36 cellular contexts compared by ENCODE assay signal in the genomic region with DNA sequence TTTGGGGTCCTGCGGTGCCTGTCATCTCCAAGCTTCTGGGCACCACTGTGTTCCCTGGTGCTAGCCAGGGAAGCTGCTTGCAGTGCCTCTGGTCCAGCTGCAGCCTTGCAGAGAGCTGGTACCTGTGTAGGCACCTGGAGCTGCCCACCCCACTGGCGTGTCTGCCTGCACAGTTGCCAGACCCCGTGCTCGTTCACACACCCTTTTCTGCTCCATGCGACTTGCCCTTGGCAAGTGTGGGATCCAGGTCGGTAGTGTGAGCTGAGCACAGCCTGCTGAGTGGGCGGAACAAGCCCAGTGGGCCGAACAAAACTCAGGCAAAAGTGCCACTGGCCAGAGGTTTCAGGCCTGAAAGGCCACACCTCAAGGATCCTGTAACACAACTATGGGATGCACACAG.
"Had no signal": no experiment of that assay in that cellular context is flagged by ENCODE, and none has a peak within 500 bp of the region (broad histone marks: within the 10 kb centered on the region; RNA-seq: fewer than 3 reads in every experiment).

No MANE protein-coding gene starts in this region.

- H3K27ac Mint-ChIP-seq: activated CD8-positive, alpha-beta memory T cell treated with anti-CD3 and anti-CD28 coated beads, Interleukin-2, amount 10 ng/mL, durations not matched to agents 7 days and 5 days; activated CD8-positive, alpha-beta T cell treated with anti-CD3 and anti-CD28 coated beads, Interleukin-2, amount 10 ng/mL, durations not matched to agents 7 days and 5 days; progenitor cell of endocrine pancreas; stimulated activated effector memory CD8-positive, alpha-beta T cell treated with anti-CD3 and anti-CD28 coated beads, Interleukin-12 subunit alpha, Interleukin-12 subunit beta, amount 100 ng/mL, for 72 hours had no signal

- H3K4me3 ChIP-seq: body of pancreas, cardiac muscle cell, colonic mucosa, esophagus squamous epithelium, heart right ventricle, left lung, lower lobe of right lung, mucosa of descending colon, ovary, sigmoid colon, suprapubic skin, tibial artery had no signal

- H3K36me3 Mint-ChIP-seq: natural killer cell treated with Interleukin-12 subunit alpha and Interleukin-12 subunit beta and Interleukin-15 and Interleukin-18, amount 100 ng/mL, for 72 hours had no signal

- H3K9me3 ChIP-seq: body of pancreas, colonic mucosa, esophagus squamous epithelium, heart right ventricle, left lung, lower lobe of right lung, mucosa of descending colon, neutrophil, ovary, sigmoid colon, suprapubic skin, tibial artery had no signal

- H3K27me3 Mint-ChIP-seq: activated CD4-positive, alpha-beta T cell treated with anti-CD3 and anti-CD28 coated beads, Interleukin-2, amount 10 ng/mL, durations not matched to agents 24 days and 14 days; activated CD8-positive, alpha-beta memory T cell treated with anti-CD3 and anti-CD28 coated beads, Interleukin-2, amount 10 ng/mL, durations not matched to agents 7 days and 5 days; activated naive CD8-positive, alpha-beta T cell; natural killer cell treated with Interleukin-12 subunit alpha and Interleukin-12 subunit beta and Interleukin-15 and Interleukin-18, amount 100 ng/mL, for 72 hours; progenitor cell of endocrine pancreas had no signal

- ATAC-seq: activated CD4-positive, CD25-positive, alpha-beta regulatory T cell treated with anti-CD3 and anti-CD28 coated beads, Interleukin-2, amount 50 U/mL, for 24 hours; activated CD8-positive, alpha-beta memory T cell treated with anti-CD3 and anti-CD28 coated beads, Interleukin-2, amount 10 ng/mL, durations not matched to agents 7 days and 5 days; activated CD8-positive, alpha-beta T cell treated with anti-CD3 and anti-CD28 coated beads, Interleukin-2, amount 10 ng/mL, durations not matched to agents 7 days and 5 days; body of pancreas; left lung; lower lobe of right lung; mucosa of descending colon; stimulated activated effector memory CD8-positive, alpha-beta T cell treated with anti-CD3 and anti-CD28 coated beads, Interleukin-12 subunit alpha, Interleukin-12 subunit beta, amount 100 ng/mL, for 72 hours had no signal

- H3K4me1 ChIP-seq: colonic mucosa, sigmoid colon had no signal

- H3K4me3 Mint-ChIP-seq: activated CD4-positive, alpha-beta T cell treated with anti-CD3 and anti-CD28 coated beads, Interleukin-2, amount 10 ng/mL, durations not matched to agents 24 days and 14 days; activated CD8-positive, alpha-beta memory T cell treated with anti-CD3 and anti-CD28 coated beads, Interleukin-2, amount 10 ng/mL, durations not matched to agents 7 days and 5 days; activated CD8-positive, alpha-beta T cell treated with anti-CD3 and anti-CD28 coated beads, Interleukin-2, amount 10 ng/mL, durations not matched to agents 7 days and 5 days; activated naive CD8-positive, alpha-beta T cell; natural killer cell treated with Interleukin-12 subunit alpha and Interleukin-12 subunit beta and Interleukin-15 and Interleukin-18, amount 100 ng/mL, for 72 hours; stimulated activated effector memory CD8-positive, alpha-beta T cell treated with anti-CD3 and anti-CD28 coated beads, Interleukin-12 subunit alpha, Interleukin-12 subunit beta, amount 100 ng/mL, for 72 hours; T-helper 1 cell treated with Interleukin-12 subunit alpha and Interleukin-12 subunit beta and Interleukin-4 antibody, amounts not matched to agents 30 μg/mL and 1 μg/mL, for 36 hours had no signal

- H3K36me3 ChIP-seq: cardiac muscle cell, colonic mucosa, esophagus squamous epithelium, lower lobe of right lung, neutrophil, ovary, sigmoid colon, suprapubic skin, tibial artery had no signal

- DNase-seq: activated CD4-positive, alpha-beta T cell treated with anti-CD3 and anti-CD28 coated beads, Interleukin-2, amount 10 ng/mL, durations not matched to agents 24 days and 14 days; activated CD8-positive, alpha-beta memory T cell treated with anti-CD3 and anti-CD28 coated beads, Interleukin-2, amount 10 ng/mL, durations not matched to agents 7 days and 5 days; activated CD8-positive, alpha-beta T cell treated with anti-CD3 and anti-CD28 coated beads, Interleukin-2, amount 10 ng/mL, durations not matched to agents 7 days and 5 days; activated effector memory CD4-positive, alpha-beta T cell treated with Interleukin-2 at 50 U/mL for 16 hours; activated naive CD4-positive, alpha-beta T cell treated with Interleukin-2 at 50 U/mL for 16 hours; anterior cingulate cortex; body of pancreas; cerebellar nuclear complex; colonic mucosa; effector CD8-positive, alpha-beta T cell; esophagus squamous epithelium; foreskin melanocyte; heart right ventricle; lower lobe of right lung; mucosa of descending colon; ovary; sigmoid colon; small intestine; stimulated activated CD4-positive, alpha-beta T cell treated with anti-CD3 and anti-CD28 coated beads, Interleukin-4, amount 100 ng/mL, for 24 hours; SW 1271; T1000; tibial artery; WERI-Rb-1 had no signal

- H3K9me3 Mint-ChIP-seq: natural killer cell treated with Interleukin-12 subunit alpha and Interleukin-12 subunit beta and Interleukin-15 and Interleukin-18, amount 100 ng/mL, for 72 hours; stimulated activated effector memory CD8-positive, alpha-beta T cell treated with anti-CD3 and anti-CD28 coated beads, Interleukin-12 subunit alpha, Interleukin-12 subunit beta, amount 100 ng/mL, for 72 hours; T-helper 1 cell treated with Interleukin-12 subunit alpha and Interleukin-12 subunit beta and Interleukin-4 antibody, amounts not matched to agents 30 μg/mL and 1 μg/mL, for 36 hours had no signal

- H3K27ac ChIP-seq: cardiac muscle cell, colonic mucosa, epithelial cell of prostate, esophagus squamous epithelium, heart right ventricle, left lung, lower lobe of right lung, neutrophil, ovary, sigmoid colon, suprapubic skin, WERI-Rb-1 had no signal

- FAIRE-seq: endometrium, small intestine, urothelium cell line had no signal
